8 cellular contexts compared by ENCODE assay signal in the genomic region with DNA sequence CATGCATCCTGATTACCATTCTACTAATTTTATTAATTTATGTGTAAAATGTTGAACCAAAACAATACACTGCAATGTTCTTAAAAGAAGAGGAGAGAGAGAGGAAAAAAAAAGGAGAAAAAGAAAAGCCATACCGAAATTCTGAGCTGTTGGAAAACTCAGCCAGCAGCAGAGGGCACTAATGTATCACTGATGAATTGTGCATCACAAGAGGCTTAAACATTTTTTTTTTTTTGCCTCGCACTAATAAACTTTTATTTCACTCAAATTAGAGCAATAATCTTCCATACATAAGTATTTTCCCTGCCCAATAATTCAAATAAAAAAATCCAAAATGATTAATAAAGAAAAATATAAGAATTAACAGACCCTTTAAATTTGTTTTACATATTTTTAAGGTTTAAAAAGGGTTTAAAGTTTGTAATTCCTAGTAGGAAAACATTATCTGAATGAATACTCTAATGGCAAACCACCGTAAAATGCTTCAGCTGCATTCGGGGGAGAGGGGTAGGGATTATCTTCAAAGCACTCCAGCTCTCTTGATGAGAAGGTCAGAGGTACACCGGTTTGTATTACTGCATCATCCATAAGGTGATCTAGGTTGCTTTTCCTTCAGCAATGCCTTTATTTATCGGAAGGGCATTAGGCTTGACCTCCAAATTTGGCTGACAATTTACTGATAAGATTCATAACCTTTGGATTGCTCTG. TPM values are rescaled to one million over a fixed set of nuclear protein-coding genes. Genes with fewer than 3 reads are reported as not detected.
A peak's percentile ranks its signal among the peaks of the same experiment; 100 is the strongest.
DNase-seq lines count a peak whose midpoint lies in the region; ATAC-seq and TF ChIP-seq lines count a peak whose summit lies in the region.

No MANE protein-coding gene starts in this region.

- H3K36me3 ChIP-seq in ascending aorta (no peaks in the 10 kb centered on the region), stomach (no peaks in the 10 kb centered on the region)

- H3K27me3 ChIP-seq in ascending aorta = no peaks in the 10 kb centered on the region
- H3K27me3 ChIP-seq in stomach = no peaks in the 10 kb centered on the region

- no peak overlapping the region for H3K27ac ChIP-seq in ascending aorta
- H3K27ac ChIP-seq in stomach = no peak overlapping the region

- CTCF ChIA-PET in AG04449 (lab: Yijun Ruan, JAX) = interaction anchor here (0.6 to 2.2 kb wide), 14 partner anchors 10 to 1389 kb away, joined by 3 to 10 read pairs (median 5); no protein-coding TSS in a partner anchor

- DNase-seq in AG04449 (ENCODE audit: low read depth, low spot score) (peak; percentile 16), ELF-1 (ENCODE audit: low read depth, low spot score) (peak; percentile 36), NCI-H2029 treated with DMSO at 0.1 percent for 48 hours (lab: John Stamatoyannopoulos, UW) (peak; percentile 6), ascending aorta (ENCODE audit: low spot score in 2 of 2) (no peak), left colon (peak in 1 of 2 donors; percentile 34), stomach (no peak), lower leg skin (ENCODE audit: low spot score in 2 of 2) (no peak)

- H3K9me3 ChIP-seq in ascending aorta (no peaks in the 10 kb centered on the region), stomach (no peaks in the 10 kb centered on the region)

- intact Hi-C loops in ascending aorta (cut with DNase I) = no loop called here
- intact Hi-C loops in left colon (cut with DNase I, micrococcal nuclease) = no loop called here
- intact Hi-C loops in stomach (cut with DNase I; ENCODE audit: low total_unique reads) = no loop called here
- intact Hi-C loops in lower leg skin (cut with DNase I; ENCODE audit: low total_unique reads) = no loop called here

- peak; percentile 52 for ATAC-seq in left colon
- ATAC-seq in HG03442 (IDR thresholded peaks at IDR 0.05; ENCODE audit: unreplicated experiment) = no peak

- TF ChIP-seq CTCF in AG04449 (IDR thresholded peaks at IDR 0.05; ENCODE audit: insufficient read depth, low read length, missing control alignments) (peak; percentile 60), ascending aorta (IDR thresholded peaks at IDR 0.05) (peak in 2 of 3 experiments; percentile 20 to 40), stomach (IDR thresholded peaks at IDR 0.05) (peak in 3 of 7 experiments; percentile 17 to 46 (median 45)), lower leg skin (IDR thresholded peaks at IDR 0.05) (no peak)

- H3K4me1 ChIP-seq in ascending aorta (no peaks in the 10 kb centered on the region), stomach (peaks cover 0 to 6% (median 0%) of the 10 kb centered on the region in 4 donors)

- no peak for TF ChIP-seq EP300 in stomach (IDR thresholded peaks at IDR 0.05)

- WGBS in stomach, 5 donors = 31 to 41% (median 36%) methylated on average over 6 of the region's 6 CpGs
- WGBS in lower leg skin, 2 donors = 42 to 43% methylated on average over 6 of the region's 6 CpGs

- POLR2A ChIA-PET in AG04449 (lab: Yijun Ruan, JAX) = interaction anchor here (0.6 kb wide), 1 partner anchor 1712 kb away, joined by 3 read pairs; no protein-coding TSS in a partner anchor

- H3K4me3 ChIP-seq in AG04449 (ENCODE audit: low read depth, low read length) (no peak overlapping the region), ascending aorta (no peak overlapping the region), stomach (no peak overlapping the region), lower leg skin (ENCODE audit: low read depth, poor library complexity, severe bottlenecking) (no peak overlapping the region)

- TF ChIP-seq POLR2A in stomach (IDR thresholded peaks at IDR 0.05) = no peak
- TF ChIP-seq POLR2A in lower leg skin (IDR thresholded peaks at IDR 0.05) = no peak

RNA-seq across cellular contexts. Expression of gene ATP23, which starts 41.9 kb away (rescaled TPM):
- total RNA-seq in ascending aorta (not detected), left colon (10 to 100 TPM; 13.9 to 16.1 TPM), stomach (10 to 100 TPM in 1 of 5 donors, 1 to 10 TPM in 4; 4.1 to 18.0 (median 6.1) TPM), lower leg skin (10 to 100 TPM in 2 of 4 donors, 1 to 10 TPM in 2; 3.0 to 14.3 (median 10.8) TPM)
- 10 to 100 TPM in 2 of 3 donors, 1 to 10 TPM in 1; 6.9 to 11.1 (median 10.2) TPM for polyA plus RNA-seq in stomach

Comparison
In these comparisons a context has a peak if more than half of its experiments do, and no peak if none do; other contexts are left out.
1. DNase-seq: peak in AG04449 (single experiment), ELF-1 (single experiment) and NCI-H2029 treated with DMSO at 0.1 percent for 48 hours (single experiment); none in ascending aorta (0 of 2), stomach (single experiment) and lower leg skin (0 of 2).
2. CTCF ChIP-seq: peak in AG04449 (single experiment) and ascending aorta (2 of 3); none in lower leg skin (0 of 3).